9 cellular contexts compared by ENCODE assay signal in the genomic region with DNA sequence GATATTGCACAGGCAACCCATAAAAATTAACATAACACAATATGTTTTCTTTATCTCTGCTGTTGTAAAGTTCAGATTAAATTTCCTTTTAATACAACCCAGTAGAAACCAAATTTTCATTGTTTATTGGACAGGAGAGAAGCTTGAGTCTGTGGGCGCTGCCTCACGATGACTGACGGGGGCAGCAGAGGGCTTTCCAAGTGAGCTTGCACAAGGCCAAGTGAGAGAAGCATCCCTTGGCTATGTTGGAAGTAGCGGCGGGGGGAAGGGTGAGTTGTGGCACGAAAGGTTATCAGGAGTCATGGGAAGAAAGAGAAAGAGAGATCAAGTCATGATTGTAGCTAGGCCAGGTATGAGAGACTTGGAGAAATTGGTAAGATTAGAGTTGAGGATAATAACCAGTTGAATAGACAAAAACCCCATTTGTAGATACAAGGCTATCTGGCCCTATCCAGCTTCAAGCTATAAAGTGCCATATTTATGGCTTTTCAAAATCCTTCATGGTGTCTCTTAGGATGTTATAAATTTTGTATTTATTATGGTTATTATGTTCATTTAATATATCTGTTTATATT.
DNase-seq lines count a peak whose midpoint lies in the region; ATAC-seq, FAIRE-seq and TF ChIP-seq lines count a peak whose summit lies in the region.
"Had no signal": no experiment of that assay in that cellular context is flagged by ENCODE, and none has a peak within 500 bp of the region (broad histone marks: within the 10 kb centered on the region; RNA-seq: fewer than 3 reads in every experiment).

No MANE protein-coding gene starts in this region.

- no peaks in the 10 kb centered on the region for H3K4me1 Mint-ChIP-seq in stimulated activated naive B cell treated with anti-CD40 and anti-IgM and Interleukin-4, amounts not matched to agents 10 μg/mL and 1 μg/mL and 100 μg/mL, for 72 hours
- H3K4me1 Mint-ChIP-seq: naive B cell had no signal

- H3K4me1 ChIP-seq in kidney (ENCODE audit: control insufficient read depth in 1 of 2, insufficient read depth in 1 of 2, low read depth in 1 of 2, low read length in 2 of 2), result no peaks in the 10 kb centered on the region

- H3K36me3 ChIP-seq in kidney (ENCODE audit: control insufficient read depth in 1 of 2, insufficient read depth in 2 of 2, low read length in 2 of 2), result no peaks in the 10 kb centered on the region

- no peaks in the 10 kb centered on the region for H3K36me3 Mint-ChIP-seq in stimulated activated naive B cell treated with anti-CD40 and anti-IgM and Interleukin-4, amounts not matched to agents 10 μg/mL and 1 μg/mL and 100 μg/mL, for 72 hours
- H3K36me3 Mint-ChIP-seq: naive B cell had no signal

- TF ChIP-seq CTCF in GM12874 (IDR thresholded peaks at IDR 0.05; ENCODE audit: insufficient read depth, low read depth, low read length) (peak; percentile 76), kidney (IDR thresholded peaks at IDR 0.05; ENCODE audit: borderline replicate concordance, extremely low read depth, insufficient read depth) (peak; percentile 71)

- H3K4me3 ChIP-seq in kidney (ENCODE audit: low read length in 2 of 2), result no peak overlapping the region

- intact Hi-C loops in kidney (cut with DNase I), result no loop called here

- peak; percentile 72 for DNase-seq in ACHN
- DNase-seq in NCI-H345 (lab: John Stamatoyannopoulos, UW), result peak; percentile 5
- peak; percentile 28 to 78 for DNase-seq in T47D (ENCODE audit: low read depth in 1 of 2, low spot score in 1 of 2)
- peak; percentile 79 for DNase-seq in kidney
- no peak for DNase-seq in stimulated activated naive B cell treated with anti-CD40 and anti-IgM and Interleukin-4, amounts not matched to agents 10 μg/mL and 1 μg/mL and 100 μg/mL, for 72 hours
- no peak for DNase-seq in GM19238 (ENCODE audit: insufficient read length, low spot score)
- DNase-seq: naive B cell had no signal

- in situ Hi-C loops in ACHN (cut with HindIII; ENCODE audit: low pct_ligation_motif_present, low pct_unique_long_range_greater_than_20kb, low sequenced_read_pairs) (no loop called here), T47D (cut with HindIII; ENCODE audit: low pct_unique_long_range_greater_than_20kb, low sequenced_read_pairs) (no loop called here)

- H3K9me3 Mint-ChIP-seq in stimulated activated naive B cell treated with anti-CD40 and anti-IgM and Interleukin-4, amounts not matched to agents 10 μg/mL and 1 μg/mL and 100 μg/mL, for 72 hours, result peaks cover 7 to 8% of the 10 kb centered on the region in 2 donors

- H3K27me3 Mint-ChIP-seq in stimulated activated naive B cell treated with anti-CD40 and anti-IgM and Interleukin-4, amounts not matched to agents 10 μg/mL and 1 μg/mL and 100 μg/mL, for 72 hours, result no peaks in the 10 kb centered on the region

- H3K4me3 Mint-ChIP-seq in stimulated activated naive B cell treated with anti-CD40 and anti-IgM and Interleukin-4, amounts not matched to agents 10 μg/mL and 1 μg/mL and 100 μg/mL, for 72 hours, result no peak overlapping the region
- H3K4me3 Mint-ChIP-seq: naive B cell had no signal

- FAIRE-seq in kidney (lab: Jason Lieb, UNC), result no peak

- H3K9me3 ChIP-seq in kidney (ENCODE audit: control insufficient read depth in 1 of 2, low read length in 2 of 2), result peaks cover 0 to 3% of the 10 kb centered on the region in 2 donors

- peak; percentile 67 for ATAC-seq in HG02973 (IDR thresholded peaks at IDR 0.05; ENCODE audit: unreplicated experiment)
- peak; percentile 66 to 68 for ATAC-seq in stimulated activated naive B cell treated with anti-CD40 and anti-IgM and Interleukin-4, amounts not matched to agents 10 μg/mL and 1 μg/mL and 100 μg/mL, for 72 hours (replicated peaks)

- no peak overlapping the region for H3K27ac ChIP-seq in kidney (ENCODE audit: low read depth in 2 of 2, low read length in 2 of 2)

- no peak overlapping the region for H3K9ac ChIP-seq in kidney (ENCODE audit: low read length in 2 of 2)

- no peak overlapping the region for H3K27ac Mint-ChIP-seq in stimulated activated naive B cell treated with anti-CD40 and anti-IgM and Interleukin-4, amounts not matched to agents 10 μg/mL and 1 μg/mL and 100 μg/mL, for 72 hours
- H3K27ac Mint-ChIP-seq: naive B cell had no signal

Comparison
In these comparisons a context has a peak if more than half of its experiments do, and no peak if none do; other contexts are left out.
1. DNase-seq: peak in ACHN (single experiment), NCI-H345 (single experiment), T47D (2 of 2) and kidney (single experiment); none in stimulated activated naive B cell treated with anti-CD40 and anti-IgM and Interleukin-4, amounts not matched to agents 10 μg/mL and 1 μg/mL and 100 μg/mL, for 72 hours (single experiment) and GM19238 (single experiment).